ENCODE assay signal across 18 cellular contexts in the genomic region with DNA sequence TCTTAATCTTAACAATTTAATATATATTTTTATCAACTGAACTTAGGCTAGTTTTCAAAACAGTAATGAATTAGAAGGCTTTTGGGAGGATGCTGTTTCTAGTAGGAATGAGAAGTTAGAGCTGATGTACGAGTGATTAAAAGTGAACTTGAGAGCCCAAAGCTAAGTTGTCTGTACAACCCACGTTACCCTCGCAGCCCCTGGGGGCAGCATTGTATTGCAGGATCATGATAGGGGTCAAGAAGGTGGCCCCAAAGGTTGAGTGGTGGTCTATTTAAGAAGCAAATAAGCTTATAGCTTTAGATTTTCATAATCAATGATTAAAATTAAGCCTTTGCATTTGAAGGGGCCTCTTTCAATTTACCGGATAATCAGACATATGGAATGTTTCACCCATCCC. TPM values are rescaled to one million over a fixed set of nuclear protein-coding genes. Genes with fewer than 3 reads are reported as not detected.
A peak's percentile ranks its signal among the peaks of the same experiment; 100 is the strongest.
DNase-seq lines count a peak whose midpoint lies in the region; ATAC-seq, FAIRE-seq and TF ChIP-seq lines count a peak whose summit lies in the region.
"Had no signal": no experiment of that assay in that cellular context is flagged by ENCODE, and none has a peak within 500 bp of the region (broad histone marks: within the 10 kb centered on the region; RNA-seq: fewer than 3 reads in every experiment).

No MANE protein-coding gene starts in this region.

- H2AFZ ChIP-seq in H9 (ENCODE audit: low read length) (no peak overlapping the region), GM12878 (ENCODE audit: control insufficient read depth, low read depth, low read length) (no peak overlapping the region)

- H3K79me2 ChIP-seq in H9 (ENCODE audit: insufficient read depth, low read length): no peaks in the 10 kb centered on the region
- H3K79me2 ChIP-seq in GM12878 (ENCODE audit: control insufficient read depth, insufficient read depth, low read length): no peaks in the 10 kb centered on the region

- H3K4me3 ChIP-seq in left ventricle myocardium inferior: no peak overlapping the region
- no peak overlapping the region for H3K4me3 ChIP-seq in GM12878
- H3K4me3 ChIP-seq: Peyer's patch, SJCRH30 had no signal

- CTCF ChIA-PET in GM12878 (lab: Yijun Ruan, JAX): interaction anchor here (1.3 kb wide), 1 partner anchor 31 kb away, joined by 5 read pairs; no protein-coding TSS in a partner anchor

- TF ChIP-seq EP300 in GM12878 (IDR thresholded peaks at IDR 0.05; ENCODE audit: borderline replicate concordance in 1 of 2, control insufficient read depth in 1 of 2, low read depth in 2 of 2, low read length in 2 of 2): no peak

- TF ChIP-seq CTCF in left ventricle myocardium inferior (IDR thresholded peaks at IDR 0.05; ENCODE audit: borderline replicate concordance) (peak; percentile 17), H9 (conservative IDR thresholded peaks at IDR 0.05) (peak; percentile 53), GM12878 (IDR thresholded peaks at IDR 0.05 in 2 of 3, conservative IDR thresholded peaks at IDR 0.05 in 1 of 3; ENCODE audit: control insufficient read depth in 2 of 3, extremely low read depth in 1 of 3, insufficient read depth in 1 of 3, low read depth in 3 of 3, low read length in 3 of 3) (no peak)

- no peak overlapping the region for H3K56ac ChIP-seq in H9 (ENCODE audit: insufficient read length, low read depth, low read length)

- H3K27ac ChIP-seq in left ventricle myocardium inferior (replicated peaks) (no peak overlapping the region), H9 (ENCODE audit: insufficient read length, low read depth, low read length) (no peak overlapping the region), GM12878 (ENCODE audit: control insufficient read depth, insufficient read depth) (no peak overlapping the region)
- H3K27ac ChIP-seq: Peyer's patch, SJCRH30 had no signal

- 0 out of 2 replicates have a peak, but pooled peaks have one; percentile 10 for TF ChIP-seq RAD21 in GM12878 (IDR thresholded peaks at IDR 0.05; ENCODE audit: insufficient read depth, low read depth, low read length)

- H4K91ac ChIP-seq in H9 (ENCODE audit: insufficient read length, low read depth, low read length): no peak overlapping the region

- no peak overlapping the region for H3K9ac ChIP-seq in H9 (ENCODE audit: extremely low read depth, insufficient read length, low read length)
- H3K9ac ChIP-seq in GM12878 (ENCODE audit: control insufficient read depth, insufficient read depth, low read length): no peak overlapping the region

- H3T11ph ChIP-seq in H9 (ENCODE audit: low read length): no peak overlapping the region

- no peak overlapping the region for H2BK5ac ChIP-seq in H9 (ENCODE audit: insufficient read length, low read length)

- H3K79me1 ChIP-seq in H9 (ENCODE audit: insufficient read depth, low read depth, low read length, poor library complexity, severe bottlenecking): no peaks in the 10 kb centered on the region

- H3K23me2 ChIP-seq in H9 (ENCODE audit: insufficient read length, low read depth, low read length, poor library complexity, severe bottlenecking): no peaks in the 10 kb centered on the region

- peaks cover 16 to 30% (median 26%) of the 10 kb centered on the region in 3 experiments for H3K36me3 Mint-ChIP-seq in H9 (ENCODE audit: insufficient read depth in 1 of 3, low read depth in 3 of 3)

- no peak overlapping the region for H3K4ac ChIP-seq in H9 (ENCODE audit: low read depth, low read length)

- DNase-seq in left ventricle myocardium inferior (no peak), Right ventricle myocardium inferior (ENCODE audit: missing footprints) (no peak), H9 (no peak), GM12878 (ENCODE audit: low read depth, low spot score) (no peak), pons (ENCODE audit: low spot score) (no peak), COLO829 (ENCODE audit: low spot score) (no peak), cerebellum (ENCODE audit: low spot score) (no peak)
- no peak for DNase-seq in activated CD4-positive, CD25-positive, alpha-beta regulatory T cell treated with anti-CD3 and anti-CD28 coated beads, Interleukin-2, amount 50 U/mL, for 72 hours
- DNase-seq: DMS 273 treated with DMSO at 0.1 percent for 48 hours, DMS79 treated with DMSO at 0.1 percent for 48 hours, Kasumi-1, NCI-H1417 treated with DMSO at 0.1 percent for 48 hours, NCI-H187, NCI-H69, Peyer's patch, SJCRH30 had no signal

- no peak overlapping the region for H2BK12ac ChIP-seq in H9 (ENCODE audit: insufficient read length, low read depth, low read length)

- no peak overlapping the region for H3K4me2 ChIP-seq in H9 (ENCODE audit: insufficient read depth, insufficient read length, low read length)
- no peak overlapping the region for H3K4me2 ChIP-seq in GM12878 (ENCODE audit: control insufficient read depth, insufficient read depth)

- H2BK120ac ChIP-seq in H9 (ENCODE audit: low read depth, low read length, poor library complexity, severe bottlenecking): no peak overlapping the region

- POLR2A ChIA-PET in GM12878 (lab: Charles Lee): interaction anchor here (0.6 kb wide), 1 partner anchor 589 kb away, joined by 9 read pairs; no protein-coding TSS in a partner anchor

- BruUV-seq in GM12878 (replicated peaks; lab: Mats Ljungman, UMichigan): no TSS peak

- H3K27me3 Mint-ChIP-seq in H9 (ENCODE audit: low read depth): peaks cover 4% of the 10 kb centered on the region

- no CpG with 5 or more reads among the region's 4 CpGs for WGBS in H9 (ENCODE audit: extremely low coverage, insufficient read length, low lambda C conversion rate)
- 51% methylated on average over 4 of the region's 4 CpGs for WGBS in GM12878 (ENCODE audit: insufficient coverage, insufficient replicate concordance, low lambda C conversion rate, missing lambda C conversion rate)

- no peak overlapping the region for H2BK15ac ChIP-seq in H9 (ENCODE audit: low read depth, low read length)

- no peak overlapping the region for H4K5ac ChIP-seq in H9 (ENCODE audit: insufficient read length, low read depth, low read length)

- H3K9me3 ChIP-seq in left ventricle myocardium inferior (replicated peaks): peaks cover 30% of the 10 kb centered on the region
- H3K9me3 ChIP-seq in H9 (ENCODE audit: control insufficient read depth, low read depth, low read length): peaks cover 17% of the 10 kb centered on the region
- no peaks in the 10 kb centered on the region; the same call in 2 of the 3 replicates for H3K9me3 ChIP-seq in GM12878 (replicated peaks; ENCODE audit: control insufficient read depth, insufficient read depth, low read length)

- SMC1A ChIA-PET in GM12878 (lab: Charles Lee; ENCODE audit: uncharacterized antibody, unreplicated experiment): interaction anchor here (1.4 kb wide), 1 partner anchor 16 kb away, joined by 4 read pairs; no protein-coding TSS in a partner anchor

- in situ Hi-C loops in GM12878 (cut with MboI): no loop called here

- RAD21 ChIA-PET in GM12878 (lab: Charles Lee; ENCODE audit: unreplicated experiment): interaction anchor here (0.7 kb wide), 2 partner anchors 118 to 148 kb away, joined by 3 to 4 read pairs; no protein-coding TSS in a partner anchor

- no peak overlapping the region for H3K27ac Mint-ChIP-seq in H9
- H3K27ac Mint-ChIP-seq: CD14-positive monocyte; T-helper 1 cell treated with Interleukin-12 subunit alpha and Interleukin-12 subunit beta and Interleukin-4 antibody, amounts not matched to agents 30 μg/mL and 1 μg/mL, for 36 hours had no signal

- H2AK5ac ChIP-seq in H9 (ENCODE audit: insufficient read length, low read length): no peak overlapping the region

- H3K9me3 Mint-ChIP-seq in H9: peaks cover 31 to 32% of the 10 kb centered on the region in 2 experiments

- no peaks in the 10 kb centered on the region for H4K20me1 ChIP-seq in H9 (ENCODE audit: control insufficient read depth, insufficient read depth, insufficient read length)
- no peaks in the 10 kb centered on the region for H4K20me1 ChIP-seq in GM12878 (ENCODE audit: control insufficient read depth, insufficient read depth)

- H3K4me1 Mint-ChIP-seq in H9: no peaks in the 10 kb centered on the region

- no peak overlapping the region for H3K23ac ChIP-seq in H9 (ENCODE audit: insufficient read length, low read depth, low read length)

- H3K4me1 ChIP-seq in left ventricle myocardium inferior: no peaks in the 10 kb centered on the region
- H3K4me1 ChIP-seq in H9 (ENCODE audit: insufficient read depth, low read length): no peaks in the 10 kb centered on the region
- H3K4me1 ChIP-seq in GM12878 (ENCODE audit: control insufficient read depth, insufficient read depth, low read length): no peaks in the 10 kb centered on the region
- H3K4me1 ChIP-seq: Peyer's patch, SJCRH30 had no signal

- H3K18ac ChIP-seq in H9 (ENCODE audit: insufficient read length, low read depth, low read length): no peak overlapping the region

- H4K8ac ChIP-seq in H9 (replicated peaks; ENCODE audit: insufficient read length, low read depth, low read length): no peak overlapping the region

- TF ChIP-seq POLR2A in GM12878 (IDR thresholded peaks at IDR 0.05; ENCODE audit: low read depth, low read length): no peak

- no peaks in the 10 kb centered on the region for H3K27me3 ChIP-seq in left ventricle myocardium inferior (ENCODE audit: low read depth)
- H3K27me3 ChIP-seq in H9 (ENCODE audit: insufficient read depth, low read length): no peaks in the 10 kb centered on the region
- H3K27me3 ChIP-seq in GM12878 (replicated peaks in 1 of 2; ENCODE audit: control insufficient read depth in 2 of 2, insufficient read depth in 2 of 2, low read length in 1 of 2): no peaks in the 10 kb centered on the region; a peak in 1 of 4 replicates
- H3K27me3 ChIP-seq: Peyer's patch had no signal

- no peak overlapping the region for H2BK20ac ChIP-seq in H9 (ENCODE audit: low read depth, low read length, poor library complexity, severe bottlenecking)

- H3K36me3 ChIP-seq in left ventricle myocardium inferior (no peaks in the 10 kb centered on the region), GM12878 (ENCODE audit: control insufficient read depth in 2 of 2, insufficient read depth in 2 of 2, low read length in 1 of 2) (no peaks in the 10 kb centered on the region)
- H3K36me3 ChIP-seq: Peyer's patch, SJCRH30 had no signal

- H3K4me3 Mint-ChIP-seq in H9: no peak overlapping the region
- H3K4me3 Mint-ChIP-seq: CD14-positive monocyte; T-helper 1 cell treated with Interleukin-12 subunit alpha and Interleukin-12 subunit beta and Interleukin-4 antibody, amounts not matched to agents 30 μg/mL and 1 μg/mL, for 36 hours had no signal

- no peak for FAIRE-seq in GM12878 (lab: Jason Lieb, UNC)

- intact Hi-C loops in left ventricle myocardium inferior (cut with micrococcal nuclease) (no loop called here), Right ventricle myocardium inferior (cut with DNase I) (no loop called here), GM12878 (cut with micrococcal nuclease; ENCODE audit: unreplicated experiment) (no loop called here)

- H3K14ac ChIP-seq in H9 (ENCODE audit: insufficient read depth, low read length): no peak overlapping the region

- ATAC-seq in Right ventricle myocardium inferior (no peak), GM12878 (no peak)

RNA-seq across cellular contexts. Expression of gene ALDH3A2, which starts 33.7 kb away (rescaled TPM):
- total RNA-seq in left ventricle myocardium inferior (65.2 TPM), Right ventricle myocardium inferior (64.4 TPM), H9 (2021) (94.2 and 100 TPM in 2 replicates), GM12878 (2014; rRNA removed) (27.8 and 31.5 TPM in 2 replicates), GM12878 (2014; rRNA removed; fragmentation: Illumina TruSeq; extraction: Trizol) (20.5 and 21.2 TPM in 2 replicates), GM12878 (2021) (25.7 and 27.8 TPM in 2 replicates), cerebellum (68.2 TPM)
- 48.1 and 48.9 TPM in 2 replicates for total RNA-seq in GM12878 (2013; cell fraction: nucleolus; rRNA removed)
- 8.5 TPM for polyA plus RNA-seq in GM12878 (2011; ENCODE audit: low read depth)
- polyA plus RNA-seq in GM12878 (2011; rRNA removed) (33.3 and 40.3 TPM in 2 replicates), GM12878 (2014; fragmentation: Illumina TruSeq; extraction: Trizol) (24.4 and 29.1 TPM in 2 replicates), GM12878 (2014; fragmentation: Nextera tagmentation; extraction: Ambion mirVana) (1 to 10 TPM; 5.0 to 7.9 TPM), GM12878 (2014; rRNA removed) (17.5 and 23.1 TPM in 2 replicates), GM12878 (2016; fragmentation: Nextera tagmentation; extraction: Ambion mirVana) (10 to 100 TPM; 35.0 to 37.0 TPM)
- 19.5 and 19.8 TPM in 2 replicates for polyA plus RNA-seq in GM12878 (2011; cell fraction: cytosol; rRNA removed)
- 22.5 and 31.6 TPM in 2 replicates for polyA plus RNA-seq in GM12878 (2011; cell fraction: nucleus; rRNA removed)
- polyA plus RNA-seq in GM12878 (2012): 12.1 and 12.3 TPM in 2 replicates
- 18.8 and 21.7 TPM in 2 replicates for polyA minus RNA-seq in GM12878 (2011; rRNA and poly(A)+ RNA removed)
- 7.2 and 14.8 TPM in 2 replicates for polyA minus RNA-seq in GM12878 (2011; cell fraction: cytosol; rRNA and poly(A)+ RNA removed)
- 10.8 and 23.3 TPM in 2 replicates for polyA minus RNA-seq in GM12878 (2011; cell fraction: nucleus; rRNA and poly(A)+ RNA removed)

Comparison
In these comparisons a context has a peak if more than half of its experiments do, and no peak if none do; other contexts are left out.
1. CTCF ChIP-seq: peak in left ventricle myocardium inferior (single experiment) and H9 (single experiment); none in GM12878 (0 of 3).